Comparison of ENCODE assay signal across 17 cellular contexts in genomic region chr20:33874129-33874528, GRCh38.
DNase-seq lines count a peak whose midpoint lies in the region; ATAC-seq, FAIRE-seq and TF ChIP-seq lines count a peak whose summit lies in the region.
"Had no signal": no experiment of that assay in that cellular context is flagged by ENCODE, and none has a peak within 500 bp of the region (broad histone marks: within the 10 kb centered on the region; RNA-seq: fewer than 3 reads in every experiment).

No MANE protein-coding gene starts in this region.

- H3K9ac ChIP-seq in kidney (ENCODE audit: low read length in 2 of 2) (no peak overlapping the region), SK-N-SH (no peak overlapping the region)
- H3K9ac ChIP-seq: BLaER1 treated with 17β-estradiol and CSF1 and Interleukin-3, amounts not matched to agents 10 nM and 100 nM; GM23248 had no signal

- intact Hi-C loops in OCI-LY7 (cut with micrococcal nuclease; ENCODE audit: unreplicated experiment): loop anchor here (2.0 kb wide), 2 partner anchors 41 to 119 kb away; partner anchors contain the start of gene RALY
- intact Hi-C loops in kidney (cut with DNase I): no loop called here

- H3K27me3 ChIP-seq in SK-N-SH (ENCODE audit: insufficient read depth): no peaks in the 10 kb centered on the region; the same call in 1 of the 2 replicates
- H3K27me3 ChIP-seq: BLaER1 treated with 17β-estradiol and CSF1 and Interleukin-3, amounts not matched to agents 10 nM and 100 nM had no signal

- 67% methylated on average over 7 of the region's 7 CpGs for WGBS in SK-N-SH (ENCODE audit: low lambda C conversion rate)

- ATAC-seq in GM19467 (IDR thresholded peaks at IDR 0.05; ENCODE audit: unreplicated experiment): no peak
- ATAC-seq in HG02938 (IDR thresholded peaks at IDR 0.05; ENCODE audit: unreplicated experiment): no peak

- peak overlapping the region; percentile 34 for H3K4me2 ChIP-seq in OCI-LY7 (ENCODE audit: low read length)
- no peak overlapping the region for H3K4me2 ChIP-seq in SK-N-SH
- H3K4me2 ChIP-seq: BLaER1 treated with 17β-estradiol and CSF1 and Interleukin-3, amounts not matched to agents 10 nM and 100 nM had no signal

- H3K79me2 ChIP-seq in OCI-LY7 (ENCODE audit: insufficient read depth, low read depth, low read length) (no peaks in the 10 kb centered on the region), SK-N-SH (ENCODE audit: insufficient read depth) (no peaks in the 10 kb centered on the region)

- H3K9me2 ChIP-seq in OCI-LY7 (ENCODE audit: insufficient read depth, low read length): no peaks in the 10 kb centered on the region
- H3K9me2 ChIP-seq in SK-N-SH: no peaks in the 10 kb centered on the region

- FAIRE-seq in kidney (lab: Jason Lieb, UNC): no peak
- FAIRE-seq: G401.6, GM18507 had no signal

- POLR2A ChIA-PET in OCI-LY7 (lab: Charles Lee) (interaction anchor here (0.7 to 3.5 kb wide), 13 partner anchors 9 to 238 kb away, joined by 3 to 12 read pairs (median 5); partner anchors contain the start of gene EIF2S2), SK-N-SH (lab: Yijun Ruan, JAX) (no interaction called here)

- H4K20me1 ChIP-seq in OCI-LY7 (ENCODE audit: insufficient read depth, low read length) (no peaks in the 10 kb centered on the region), SK-N-SH (ENCODE audit: insufficient read depth) (no peaks in the 10 kb centered on the region)
- H4K20me1 ChIP-seq: BLaER1 treated with 17β-estradiol and CSF1 and Interleukin-3, amounts not matched to agents 10 nM and 100 nM had no signal

- peaks cover 49% of the 10 kb centered on the region for H3K4me1 ChIP-seq in OCI-LY7 (ENCODE audit: insufficient read depth, low read length, poor library complexity, severe bottlenecking)
- no peaks in the 10 kb centered on the region for H3K4me1 ChIP-seq in kidney (ENCODE audit: control insufficient read depth in 1 of 2, insufficient read depth in 1 of 2, low read depth in 1 of 2, low read length in 2 of 2)
- no peaks in the 10 kb centered on the region; a peak in 1 of 4 replicates for H3K4me1 ChIP-seq in SK-N-SH (ENCODE audit: control insufficient read depth in 1 of 2, insufficient read depth in 2 of 2, low read depth in 1 of 2, low read length in 1 of 2)

- no peak for TF ChIP-seq RAD21 in SK-N-SH (IDR thresholded peaks at IDR 0.05; ENCODE audit: low read length)

- TF ChIP-seq CTCF in GM13977 (IDR thresholded peaks at IDR 0.05; ENCODE audit: extremely low read depth, insufficient read depth, missing control alignments) (no peak), OCI-LY7 (conservative IDR thresholded peaks at IDR 0.05; ENCODE audit: low read length) (no peak), kidney (IDR thresholded peaks at IDR 0.05; ENCODE audit: borderline replicate concordance, extremely low read depth, insufficient read depth) (no peak), SK-N-SH (IDR thresholded peaks at IDR 0.05) (no peak)

- DNase-seq in ELF-1 (ENCODE audit: low read depth, low spot score) (peak; percentile 36), GM13977 (ENCODE audit: low spot score) (peak; percentile 16), OCI-LY7 (ENCODE audit: low spot score) (no peak), kidney (peak; percentile 41), SK-N-SH (no peak)
- no peak for DNase-seq in activated effector memory CD4-positive, alpha-beta T cell treated with anti-CD3 and anti-CD28 coated beads, Interleukin-2, amount 50 U/mL, for 16 hours
- DNase-seq: 8988T; Calu3; CD4-positive, CD25-positive, alpha-beta regulatory T cell; DMS 273 treated with DMSO at 0.1 percent for 48 hours; DMS79; GM23248 had no signal

- H3K4me3 ChIP-seq in OCI-LY7 (ENCODE audit: low read depth, low read length, poor library complexity, severe bottlenecking) (no peak overlapping the region), kidney (ENCODE audit: low read length in 2 of 2) (no peak overlapping the region), SK-N-SH (ENCODE audit: low read depth in 2 of 2, low read length in 1 of 2) (no peak overlapping the region)
- H3K4me3 ChIP-seq: BLaER1 treated with 17β-estradiol and CSF1 and Interleukin-3, amounts not matched to agents 10 nM and 100 nM; GM23248 had no signal

- CTCF ChIA-PET in OCI-LY7 (lab: Charles Lee; ENCODE audit: unreplicated experiment) (interaction anchor here (1.1 to 1.7 kb wide), 2 partner anchors 9 to 11 kb away, joined by 5 to 7 read pairs; no protein-coding TSS in a partner anchor), SK-N-SH (lab: Yijun Ruan, JAX) (interaction anchor here (1.3 to 1.8 kb wide), 2 partner anchors 9 to 39 kb away, joined by 3 to 5 read pairs; no protein-coding TSS in a partner anchor)

- peak overlapping the region; percentile 93 for H3K27ac ChIP-seq in OCI-LY7 (ENCODE audit: low read depth, low read length, poor library complexity, severe bottlenecking)
- H3K27ac ChIP-seq in kidney (ENCODE audit: low read depth in 2 of 2, low read length in 2 of 2): no peak overlapping the region
- no peak overlapping the region for H3K27ac ChIP-seq in SK-N-SH (ENCODE audit: low read depth in 2 of 2, low read length in 1 of 2)
- H3K27ac ChIP-seq: BLaER1 treated with 17β-estradiol and CSF1 and Interleukin-3, amounts not matched to agents 10 nM and 100 nM; GM23248 had no signal

- H3K9me3 ChIP-seq in OCI-LY7 (ENCODE audit: low read length): peaks cover 13% of the 10 kb centered on the region; the same call in 1 of the 2 replicates
- H3K9me3 ChIP-seq in kidney (ENCODE audit: control insufficient read depth in 1 of 2, low read length in 2 of 2): no peaks in the 10 kb centered on the region
- H3K9me3 ChIP-seq in SK-N-SH: peaks cover under 1% of the 10 kb centered on the region; the same call in 1 of the 2 replicates

- in situ Hi-C loops in GM13977 (cut with MboI; ENCODE audit: low pct_unique_long_range_greater_than_20kb, low sequenced_read_pairs, unreplicated experiment): no loop called here

- no TSS peak for BruUV-seq in OCI-LY7 (replicated peaks; lab: Mats Ljungman, UMichigan)

- H2AFZ ChIP-seq in OCI-LY7 (ENCODE audit: low read length): peak overlapping the region; percentile 76; the same call in 1 of the 2 replicates
- no peak overlapping the region for H2AFZ ChIP-seq in SK-N-SH (ENCODE audit: low read depth)
- H2AFZ ChIP-seq: GM23248 had no signal

- no peaks in the 10 kb centered on the region for H3F3A ChIP-seq in SK-N-SH (replicated peaks; ENCODE audit: insufficient read depth)

- no peak for TF ChIP-seq EP300 in SK-N-SH (IDR thresholded peaks at IDR 0.05; ENCODE audit: borderline replicate concordance in 1 of 2, low read depth in 1 of 2, low read length in 1 of 2)

- H3K36me3 ChIP-seq in OCI-LY7 (ENCODE audit: insufficient read depth, low read length) (peaks cover 1% of the 10 kb centered on the region; the same call in 1 of the 2 replicates), kidney (ENCODE audit: control insufficient read depth in 1 of 2, insufficient read depth in 2 of 2, low read length in 2 of 2) (no peaks in the 10 kb centered on the region), SK-N-SH (replicated peaks in 1 of 2; ENCODE audit: control insufficient read depth in 1 of 2, insufficient read depth in 2 of 2, low read length in 1 of 2) (no peaks in the 10 kb centered on the region)
- H3K36me3 ChIP-seq: BLaER1 treated with 17β-estradiol and CSF1 and Interleukin-3, amounts not matched to agents 10 nM and 100 nM had no signal

TF ChIP-seq in SK-N-SH, 30 proteins besides CTCF, POLR2A, EP300 and RAD21:
- TF ChIP-seq NFIC (IDR thresholded peaks at IDR 0.05; ENCODE audit: borderline replicate concordance): no peak
- TF ChIP-seq FOSL2 (IDR thresholded peaks at IDR 0.05; ENCODE audit: borderline replicate concordance, low read depth): no peak
- no peak for TF ChIP-seq FOXM1 (IDR thresholded peaks at IDR 0.05; ENCODE audit: low read depth)

Comparison
In these comparisons a context has a peak if more than half of its experiments do, and no peak if none do; other contexts are left out.
1. DNase-seq: peak in ELF-1 (single experiment), GM13977 (single experiment) and kidney (single experiment); none in OCI-LY7 (single experiment), SK-N-SH (single experiment) and activated effector memory CD4-positive, alpha-beta T cell treated with anti-CD3 and anti-CD28 coated beads, Interleukin-2, amount 50 U/mL, for 16 hours (single experiment).